In genomic region chr1:1615256-1616044, GRCh38 we compare ENCODE assay signal across 1 cellular context.
TF ChIP-seq lines count a peak whose summit lies in the region.

MIB2 (plus strand) TSS chr1:1615500; CDS start chr1:1623453, 7,953 bp downstream.

TF ChIP-seq in HepG2, 621 proteins besides CTCF, POLR2A, EP300 and RAD21 (continued from another document):
- TF ChIP-seq NFAT5 (CRISPR knock-in tag; IDR thresholded peaks at IDR 0.05), result peak; percentile 25; the same call in 1 of the 2 replicates
- no peak for TF ChIP-seq SNAPC4 (CRISPR knock-in tag; IDR thresholded peaks at IDR 0.05)
- TF ChIP-seq ZNF362 (CRISPR knock-in tag; IDR thresholded peaks at IDR 0.05; ENCODE audit: borderline replicate concordance), result peak; percentile 31; the same call in 1 of the 2 replicates
- peak; percentile 54; the same call in 1 of the 2 replicates for TF ChIP-seq GATA4 (IDR thresholded peaks at IDR 0.05; ENCODE audit: borderline replicate concordance, low read depth)
- TF ChIP-seq MEIS2 (CRISPR knock-in tag; IDR thresholded peaks at IDR 0.05), result 0 out of 2 replicates have a peak, but pooled peaks have one; percentile 38
- TF ChIP-seq PRDM15 (CRISPR knock-in tag; IDR thresholded peaks at IDR 0.05), result peak; percentile 79
- TF ChIP-seq MED1 (CRISPR knock-in tag; IDR thresholded peaks at IDR 0.05), result peak; percentile 52; the same call in 1 of the 2 replicates
- TF ChIP-seq ZNF317 (CRISPR knock-in tag; IDR thresholded peaks at IDR 0.05), result no peak
- no peak for TF ChIP-seq NR2F6 (IDR thresholded peaks at IDR 0.05)
- no peak for TF ChIP-seq NR2F6 (CRISPR knock-in tag; IDR thresholded peaks at IDR 0.05)
- no peak for TF ChIP-seq FOXK2 (IDR thresholded peaks at IDR 0.05)
- 0 out of 2 replicates have a peak, but pooled peaks have one; percentile 40 for TF ChIP-seq ZNF503 (CRISPR knock-in tag; IDR thresholded peaks at IDR 0.05)
- TF ChIP-seq TRAFD1 (CRISPR knock-in tag; IDR thresholded peaks at IDR 0.05; ENCODE audit: borderline replicate concordance), result no peak
- peak; percentile 92 for TF ChIP-seq ZNF761 (CRISPR knock-in tag; conservative IDR thresholded peaks at IDR 0.05)
- no peak for TF ChIP-seq ZSCAN22 (CRISPR knock-in tag; IDR thresholded peaks at IDR 0.05)
- TF ChIP-seq ELF3 (CRISPR knock-in tag; IDR thresholded peaks at IDR 0.05), result peak; percentile 46; the same call in 1 of the 2 replicates
- no peak for TF ChIP-seq SRSF9 (IDR thresholded peaks at IDR 0.05; ENCODE audit: borderline replicate concordance, insufficient read depth, low read depth, low read length, poor library complexity, severe bottlenecking)
- peak; percentile 68; the same call in 1 of the 2 replicates for TF ChIP-seq ZNF160 (CRISPR knock-in tag; IDR thresholded peaks at IDR 0.05)
